7 cellular contexts compared by ENCODE assay signal in genomic region chr7:100897111-100897608, GRCh38. TPM values are rescaled to one million over a fixed set of nuclear protein-coding genes. Genes with fewer than 3 reads are reported as not detected.
DNase-seq lines count a peak whose midpoint lies in the region; ATAC-seq and TF ChIP-seq lines count a peak whose summit lies in the region.

No MANE protein-coding gene starts in this region.

- peaks cover 12 to 36% (median 29%) of the 10 kb centered on the region in 6 donors for H3K4me1 ChIP-seq in spleen

- H3K27ac ChIP-seq in spleen = no peak overlapping the region

- H3K9me3 ChIP-seq in iPS-18c (ENCODE audit: control insufficient read depth, insufficient read depth, low read length) = no peaks in the 10 kb centered on the region
- no peaks in the 10 kb centered on the region for H3K9me3 ChIP-seq in spleen

- peaks cover 3 to 92% (median 51%) of the 10 kb centered on the region in 7 donors for H3K27me3 ChIP-seq in spleen (replicated peaks in 1 of 7)

- peak overlapping the region; percentile 28; the same call in 1 of the 2 replicates for H3K4me3 ChIP-seq in iPS-18c (ENCODE audit: insufficient read depth, low read depth, low read length)
- peak overlapping the region in 6 of 8 donors; percentile 17 to 73 (median 46) for H3K4me3 ChIP-seq in spleen

- DNase-seq in GM20000 (ENCODE audit: low spot score) = peak; percentile 75
- peak; percentile 60 for DNase-seq in astrocyte of the hippocampus (ENCODE audit: low read depth, low spot score)
- peak; percentile 87 for DNase-seq in spleen

- 2 to 33% (median 3%) methylated on average over 1 to 35 of the region's 35 CpGs for WGBS in spleen, 5 donors

- H3K36me3 ChIP-seq in spleen = no peaks in the 10 kb centered on the region

- TF ChIP-seq CTCF in GM20000 (IDR thresholded peaks at IDR 0.05; ENCODE audit: extremely low read depth, missing control alignments) = peak; percentile 73
- peak; percentile 48 to 89 (median 72) for TF ChIP-seq CTCF in spleen (IDR thresholded peaks at IDR 0.05 in 8 of 11, conservative IDR thresholded peaks at IDR 0.05 in 3 of 11)

- intact Hi-C loops in spleen (cut with DNase I; ENCODE audit: low total_unique reads) = loop anchor here (5.0 kb wide), 1 partner anchor 160 kb away; no protein-coding TSS in a partner anchor

- ATAC-seq in SK-N-SH treated with all-trans-retinoic acid at 6 μM for 48 hours (peak; percentile 57), HG03565 (IDR thresholded peaks at IDR 0.05; ENCODE audit: unreplicated experiment) (no peak), HG02610 (IDR thresholded peaks at IDR 0.05; ENCODE audit: unreplicated experiment) (no peak)

- no peak for TF ChIP-seq POLR2A in spleen (IDR thresholded peaks at IDR 0.05)

TF ChIP-seq in SK-N-SH treated with all-trans-retinoic acid at 6 μM for 48 hours, 23 proteins besides CTCF, POLR2A, EP300 and RAD21:
- TF ChIP-seq TCF4 (CRISPR knock-in tag; IDR thresholded peaks at IDR 0.05; ENCODE audit: borderline replicate concordance) (no peak), CSRNP3 (CRISPR knock-in tag; IDR thresholded peaks at IDR 0.05) (no peak)

RNA-seq across cellular contexts. Expression of gene ACHE, which starts 1.5 kb away (rescaled TPM):
- total RNA-seq in spleen = 10 to 100 TPM in 1 of 7 donors, 1 to 10 TPM in 6; 2.1 to 10.8 (median 4.4) TPM
- 1 to 10 TPM; 2.0 to 3.7 (median 3.1) TPM for polyA plus RNA-seq in spleen

RNA-seq across cellular contexts. Expression of gene UFSP1, which starts 7.6 kb away (rescaled TPM):
- total RNA-seq in spleen = 1 to 10 TPM; 1.3 to 5.6 (median 2.8) TPM
- polyA plus RNA-seq in spleen = 1 to 10 TPM; 4.2 to 6.9 (median 5.1) TPM

RNA-seq across cellular contexts. Expression of gene SRRT, which starts 22.3 kb away (rescaled TPM):
- total RNA-seq in spleen = 100 to 1,000 TPM in 4 of 7 donors, 10 to 100 TPM in 3; 67.0 to 160 (median 132) TPM
- polyA plus RNA-seq in spleen = 100 to 1,000 TPM in 1 of 3 donors, 10 to 100 TPM in 2; 54.7 to 104 (median 92.6) TPM

RNA-seq across cellular contexts. Expression of gene TRIP6, which starts 30.0 kb away (rescaled TPM):
- total RNA-seq in spleen = 10 to 100 TPM; 17.6 to 30.2 (median 22.2) TPM
- 10 to 100 TPM; 12.4 to 22.4 (median 14.8) TPM for polyA plus RNA-seq in spleen

RNA-seq across cellular contexts. Expression of gene SLC12A9, which starts 44.6 kb away (rescaled TPM):
- total RNA-seq in spleen = 100 to 1,000 TPM in 1 of 7 donors, 10 to 100 TPM in 6; 34.4 to 109 (median 55.7) TPM
- 10 to 100 TPM; 17.0 to 48.4 (median 39.3) TPM for polyA plus RNA-seq in spleen
